Comparison of ENCODE assay signal across 8 cellular contexts in the genomic region with DNA sequence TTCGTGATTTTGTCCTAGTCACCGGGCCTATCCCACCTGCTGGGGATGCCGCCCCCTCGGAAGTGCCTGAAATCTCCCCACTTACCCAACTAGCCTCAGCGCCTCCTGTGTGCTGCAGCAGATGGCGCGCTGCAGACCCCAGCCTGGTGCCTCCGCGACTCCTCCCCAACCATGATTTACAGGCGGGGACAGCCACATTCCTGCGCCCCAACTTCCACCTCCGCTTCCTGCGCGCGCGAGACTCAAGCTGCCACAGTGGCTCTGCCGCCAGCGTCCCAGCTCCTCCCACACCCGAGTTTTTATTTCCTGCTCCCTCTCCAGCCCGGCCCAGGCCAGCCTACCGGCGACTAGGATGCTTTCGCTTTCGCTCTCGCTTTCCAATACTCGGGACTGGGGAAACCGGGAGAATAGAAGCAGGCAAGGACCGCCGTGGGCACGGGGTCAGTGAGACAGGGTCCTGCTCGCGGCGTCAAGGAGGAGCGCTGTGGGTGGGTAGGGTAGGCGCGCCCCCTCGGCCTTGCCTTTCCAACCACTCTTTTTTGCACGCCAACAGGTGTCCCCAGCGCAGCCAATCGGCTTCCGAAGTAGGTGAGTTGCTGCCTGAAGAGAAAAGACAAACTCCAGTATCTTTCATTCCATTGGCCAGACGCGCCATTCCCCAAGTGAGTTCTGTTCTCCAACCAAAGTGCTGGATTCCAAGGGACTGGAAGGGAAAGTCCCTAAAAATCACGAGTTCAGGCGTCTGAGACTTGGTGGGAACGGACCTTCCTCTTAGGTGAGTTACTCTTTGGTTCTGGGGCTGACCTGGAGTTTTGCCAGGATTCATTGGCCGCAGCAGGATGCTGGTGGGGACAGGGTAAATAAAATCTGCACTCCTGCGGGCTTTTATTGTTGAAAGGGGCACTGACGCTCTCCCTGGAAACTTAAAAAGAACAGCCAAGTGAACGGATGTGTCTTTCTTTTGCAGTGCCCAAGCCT. TPM values are rescaled to one million over a fixed set of nuclear protein-coding genes. Genes with fewer than 3 reads are reported as not detected.
DNase-seq lines count a peak whose midpoint lies in the region; ATAC-seq and TF ChIP-seq lines count a peak whose summit lies in the region.

A gene with protein sequence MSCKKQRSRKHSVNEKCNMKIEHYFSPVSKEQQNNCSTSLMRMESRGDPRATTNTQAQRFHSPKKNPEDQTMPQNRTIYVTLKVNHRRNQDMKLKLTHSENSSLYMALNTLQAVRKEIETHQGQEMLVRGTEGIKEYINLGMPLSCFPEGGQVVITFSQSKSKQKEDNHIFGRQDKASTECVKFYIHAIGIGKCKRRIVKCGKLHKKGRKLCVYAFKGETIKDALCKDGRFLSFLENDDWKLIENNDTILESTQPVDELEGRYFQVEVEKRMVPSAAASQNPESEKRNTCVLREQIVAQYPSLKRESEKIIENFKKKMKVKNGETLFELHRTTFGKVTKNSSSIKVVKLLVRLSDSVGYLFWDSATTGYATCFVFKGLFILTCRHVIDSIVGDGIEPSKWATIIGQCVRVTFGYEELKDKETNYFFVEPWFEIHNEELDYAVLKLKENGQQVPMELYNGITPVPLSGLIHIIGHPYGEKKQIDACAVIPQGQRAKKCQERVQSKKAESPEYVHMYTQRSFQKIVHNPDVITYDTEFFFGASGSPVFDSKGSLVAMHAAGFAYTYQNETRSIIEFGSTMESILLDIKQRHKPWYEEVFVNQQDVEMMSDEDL (plus strand): TSS at position 327 of the 978 bp plus-strand sequence. CDS start 6,017 bp downstream, outside the sequence.

- peak; percentile 75 for ATAC-seq in GM21619 (IDR thresholded peaks at IDR 0.05; ENCODE audit: unreplicated experiment)
- peak; percentile 86 for ATAC-seq in foreskin keratinocyte

- TF ChIP-seq CTCF in foreskin keratinocyte (conservative IDR thresholded peaks at IDR 0.05) (peak; percentile 37), neural crest cell (conservative IDR thresholded peaks at IDR 0.05) (peak; percentile 51), stomach (IDR thresholded peaks at IDR 0.05) (peak in 1 of 7 experiments; percentile 26)

- no peaks in the 10 kb centered on the region for H3K9me3 Mint-ChIP-seq in neural crest cell

- no peaks in the 10 kb centered on the region for H3K9me3 ChIP-seq in stomach

- H3K4me1 ChIP-seq in foreskin keratinocyte (peaks cover 8% of the 10 kb centered on the region), stomach (peaks cover 16 to 54% (median 40%) of the 10 kb centered on the region in 4 donors)

- peaks cover 32% of the 10 kb centered on the region for H3K27me3 Mint-ChIP-seq in neural crest cell (ENCODE audit: low read depth)

- H3K27ac Mint-ChIP-seq in neural crest cell (ENCODE audit: unreplicated experiment) = peak within 1 kb of the TSS; percentile 36

- peak within 1 kb of the TSS; percentile 81 for H3K27ac ChIP-seq in foreskin keratinocyte
- H3K27ac ChIP-seq in stomach = peak within 1 kb of the TSS; percentile 92 to 99 (median 95)

- peak in 1 of 4 donors; percentile 15 for TF ChIP-seq POLR2A in stomach (IDR thresholded peaks at IDR 0.05)

- H3K36me3 ChIP-seq in stomach = peaks cover 0 to 15% (median 7%) of the 10 kb centered on the region in 4 donors

- WGBS in stomach, 5 donors = 0 to 1% (median 0%) methylated on average over 38 to 50 of the region's 50 CpGs

- no peak for TF ChIP-seq EP300 in stomach (IDR thresholded peaks at IDR 0.05)

- H3K27me3 ChIP-seq in foreskin keratinocyte = no peaks in the 10 kb centered on the region
- no peaks in the 10 kb centered on the region for H3K27me3 ChIP-seq in stomach

- in situ Hi-C loops in KBM-7 (cut with MboI; ENCODE audit: low pct_unique_long_range_greater_than_20kb, low sequenced_read_pairs) = no loop called here

- DNase-seq in DMS79 treated with DMSO at 0.1 percent for 48 hours (lab: John Stamatoyannopoulos, UW) (peak; percentile 92), KBM-7 (peak; percentile 89), SIG-M5 treated with dmso at 0.1 percent for 504 hours (lab: John Stamatoyannopoulos, UW; ENCODE audit: unreplicated experiment) (peak; percentile 78), activated gamma-delta T cell treated with Interleukin-2 at 50 U/mL for 16 hours (peak; percentile 78), foreskin keratinocyte (peak; percentile 95 to 96), neural crest cell (ENCODE audit: low read depth, low spot score) (peak; percentile 52), stomach (peak; percentile 92)

- no peaks in the 10 kb centered on the region for H3K36me3 Mint-ChIP-seq in neural crest cell (ENCODE audit: low read depth)

- peak within 1 kb of the TSS; percentile 69 to 81 (median 74) for H3K4me3 ChIP-seq in stomach

- peak within 1 kb of the TSS; percentile 95 for H3K4me3 Mint-ChIP-seq in neural crest cell

- intact Hi-C loops in stomach (cut with DNase I; ENCODE audit: low total_unique reads) = no loop called here

- peaks cover 36% of the 10 kb centered on the region for H3K4me1 Mint-ChIP-seq in neural crest cell

RNA-seq across cellular contexts. Expression of the gene that starts here (rescaled TPM):
- 37.2 and 40.8 TPM in 2 replicates for total RNA-seq in foreskin keratinocyte
- polyA plus RNA-seq in foreskin keratinocyte = 12.6 and 14.3 TPM in 2 replicates
- total RNA-seq in neural crest cell = 23.4 and 25.8 TPM in 2 replicates
- total RNA-seq in stomach = 10 to 100 TPM; 13.6 to 78.2 (median 41.5) TPM
- 10 to 100 TPM in 1 of 3 donors, 1 to 10 TPM in 2; 8.9 to 20.7 (median 9.7) TPM for polyA plus RNA-seq in stomach

Comparison
In these comparisons a context has a peak if more than half of its experiments do, and no peak if none do; other contexts are left out.
1. Peak in every context shown above with its lines: DNase-seq, ATAC-seq, H3K4me3 ChIP-seq and H3K27ac ChIP-seq.